In genomic region chr14:105247715-105248367, GRCh38 we compare ENCODE assay signal across 7 cellular contexts. TPM values are rescaled to one million over a fixed set of nuclear protein-coding genes. Genes with fewer than 3 reads are reported as not detected.
DNase-seq lines count a peak whose midpoint lies in the region; ATAC-seq and TF ChIP-seq lines count a peak whose summit lies in the region.

No MANE protein-coding gene starts in this region.

- H3K79me2 ChIP-seq in GM23338 (replicated peaks; ENCODE audit: insufficient read depth) = peaks cover 8% of the 10 kb centered on the region; the same call in 1 of the 2 replicates

- H3K27me3 Mint-ChIP-seq in GM23338 (ENCODE audit: insufficient read depth, low read depth, poor library complexity) = peaks cover 15% of the 10 kb centered on the region

- peak overlapping the region; percentile 92 for H3K4me2 ChIP-seq in GM23338
- H3K4me2 ChIP-seq in skeletal muscle satellite cell (ENCODE audit: low read length) = peak overlapping the region; percentile 100

- H3K27ac ChIP-seq in GM23338 (ENCODE audit: low read depth) = no peak overlapping the region
- peak overlapping the region; percentile 71 for H3K27ac ChIP-seq in WERI-Rb-1

- TF ChIP-seq CTCF in GM23338 (conservative IDR thresholded peaks at IDR 0.05; ENCODE audit: low read depth in 2 of 2) (no peak), WERI-Rb-1 (IDR thresholded peaks at IDR 0.05; ENCODE audit: low read depth, low read length) (no peak)

- DNase-seq in GM23338 (ENCODE audit: low spot score) (peak; percentile 24), WERI-Rb-1 (no peak), left ventricle myocardium superior (peak; percentile 45), mesenteric fat pad (ENCODE audit: low spot score) (no peak), medulla oblongata (ENCODE audit: extremely low spot score) (no peak)

- H3K9me2 ChIP-seq in GM23338 (ENCODE audit: insufficient read depth) = no peaks in the 10 kb centered on the region

- H3K27me3 ChIP-seq in GM23338 (ENCODE audit: insufficient read depth) (no peaks in the 10 kb centered on the region), WERI-Rb-1 (ENCODE audit: insufficient read depth, low read depth, severe bottlenecking) (no peaks in the 10 kb centered on the region), skeletal muscle satellite cell (ENCODE audit: control insufficient read depth, insufficient read depth, low read length) (no peaks in the 10 kb centered on the region)

- H3K36me3 ChIP-seq in GM23338 (ENCODE audit: insufficient read depth) = no peaks in the 10 kb centered on the region
- H3K36me3 ChIP-seq in WERI-Rb-1 = peaks cover 58% of the 10 kb centered on the region
- H3K36me3 ChIP-seq in skeletal muscle satellite cell (ENCODE audit: insufficient read depth, low read length) = peaks cover 28% of the 10 kb centered on the region

- 0 out of 2 replicates have a peak, but pooled peaks cover 15% of the 10 kb centered on the region for H3F3A ChIP-seq in GM23338 (replicated peaks; ENCODE audit: low read depth)

- H3K27ac Mint-ChIP-seq in GM23338 = no peak overlapping the region

- no peaks in the 10 kb centered on the region; the same call in 2 of the 3 replicates for H3K4me1 Mint-ChIP-seq in GM23338

- peak; percentile 17 for ATAC-seq in GM23338
- ATAC-seq in left ventricle myocardium superior = peak; percentile 20
- ATAC-seq in HG02759 (IDR thresholded peaks at IDR 0.05; ENCODE audit: unreplicated experiment) = no peak

- peaks cover 16% of the 10 kb centered on the region for H3K36me3 Mint-ChIP-seq in GM23338 (ENCODE audit: low read depth)

- H3K4me3 Mint-ChIP-seq in GM23338 = peak overlapping the region; percentile 78

- no peaks in the 10 kb centered on the region for H3K9me3 ChIP-seq in WERI-Rb-1 (ENCODE audit: severe bottlenecking)
- H3K9me3 ChIP-seq in skeletal muscle satellite cell (replicated peaks; ENCODE audit: low read length) = no peaks in the 10 kb centered on the region

- peak overlapping the region; percentile 93 for H2AFZ ChIP-seq in GM23338

- intact Hi-C loops in left ventricle myocardium superior (cut with micrococcal nuclease) = no loop called here

- H3K9ac ChIP-seq in skeletal muscle satellite cell (ENCODE audit: low read depth, low read length) = peak overlapping the region; percentile 75

- no peaks in the 10 kb centered on the region for H3K9me3 Mint-ChIP-seq in GM23338

- H3K4me1 ChIP-seq in GM23338 (ENCODE audit: insufficient read depth) (no peaks in the 10 kb centered on the region), skeletal muscle satellite cell (ENCODE audit: control insufficient read depth, insufficient read depth, low read length) (peaks cover 16% of the 10 kb centered on the region)

- H3K4me3 ChIP-seq in GM23338 = peak overlapping the region; percentile 72
- H3K4me3 ChIP-seq in WERI-Rb-1 (ENCODE audit: low read depth, low read length) = peak overlapping the region; percentile 42
- peak overlapping the region; percentile 95 for H3K4me3 ChIP-seq in skeletal muscle satellite cell (ENCODE audit: low read length)

- H4K20me1 ChIP-seq in GM23338 (replicated peaks; ENCODE audit: insufficient read depth) = peaks cover 6% of the 10 kb centered on the region

TF ChIP-seq in GM23338, 12 proteins besides CTCF, POLR2A, EP300 and RAD21 (continues in another document):
- TF ChIP-seq JUNB (IDR thresholded peaks at IDR 0.05; ENCODE audit: unreplicated experiment) (no peak), REST (IDR thresholded peaks at IDR 0.05; ENCODE audit: unreplicated experiment) (no peak), ZNF462 (CRISPR knock-in tag; IDR thresholded peaks at IDR 0.05) (no peak), STAT1 (IDR thresholded peaks at IDR 0.05; ENCODE audit: unreplicated experiment) (no peak), ZNF331 (CRISPR knock-in tag; IDR thresholded peaks at IDR 0.05; ENCODE audit: low read depth) (no peak), EZH2phosphoT487 (IDR thresholded peaks at IDR 0.05; ENCODE audit: unreplicated experiment) (no peak)

RNA-seq across cellular contexts. Expression of gene BTBD6, which starts 0.5 kb away (rescaled TPM):
- 11.6 and 12.1 TPM in 2 replicates for total RNA-seq in GM23338 (2014; rRNA removed; shearing (Covaris generic))
- 2.2 and 3.2 TPM in 2 replicates for polyA plus RNA-seq in GM23338 (2016; fragmentation: Nextera tagmentation; extraction: Ambion mirVana)
- 51.6 TPM for total RNA-seq in left ventricle myocardium superior
- total RNA-seq in skeletal muscle satellite cell (2012; rRNA removed) = 40.6 and 55.3 TPM in 2 replicates
- 89.7 TPM for total RNA-seq in mesenteric fat pad

RNA-seq across cellular contexts. Expression of gene BRF1, which starts 53.0 kb away (rescaled TPM):
- total RNA-seq in GM23338 (2014; rRNA removed; shearing (Covaris generic)) = 27.8 and 29.9 TPM in 2 replicates
- 7.6 and 8.6 TPM in 2 replicates for polyA plus RNA-seq in GM23338 (2016; fragmentation: Nextera tagmentation; extraction: Ambion mirVana)
- 20.3 TPM for total RNA-seq in left ventricle myocardium superior
- total RNA-seq in skeletal muscle satellite cell (2012; rRNA removed) = 33.0 and 33.5 TPM in 2 replicates
- total RNA-seq in mesenteric fat pad = 34.9 TPM

Comparison
In these comparisons a context has a peak if more than half of its experiments do, and no peak if none do; other contexts are left out.
1. DNase-seq: peak in GM23338 (single experiment) and left ventricle myocardium superior (single experiment); none in WERI-Rb-1 (single experiment), mesenteric fat pad (single experiment) and medulla oblongata (single experiment).
2. H3K4me3 ChIP-seq: peak in every context shown above with its lines; median percentile 95 in skeletal muscle satellite cell; 72 in GM23338; 42 in WERI-Rb-1.